1 cellular context compared by ENCODE assay signal in genomic region chr13:72545030-72545719, GRCh38.
A peak's percentile ranks its signal among the peaks of the same experiment; 100 is the strongest.
TF ChIP-seq lines count a peak whose summit lies in the region.

No MANE protein-coding gene starts in this region.

TF ChIP-seq in HepG2, 621 proteins besides CTCF, POLR2A, EP300 and RAD21 (continued from another document and continues in another):
- TF ChIP-seq ZBTB40 (IDR thresholded peaks at IDR 0.05) (no peak), ZBTB40 (CRISPR knock-in tag; IDR thresholded peaks at IDR 0.05) (no peak; the same call in 1 of the 2 replicates), E2F5 (CRISPR knock-in tag; conservative IDR thresholded peaks at IDR 0.05) (no peak), KLF6 (CRISPR knock-in tag; IDR thresholded peaks at IDR 0.05) (no peak), ZNF232 (CRISPR knock-in tag; IDR thresholded peaks at IDR 0.05; ENCODE audit: borderline replicate concordance) (peak; percentile 56; the same call in 1 of the 2 replicates), CREM (IDR thresholded peaks at IDR 0.05) (peak; percentile 84), CREM (CRISPR knock-in tag; IDR thresholded peaks at IDR 0.05) (no peak), ZNF160 (CRISPR knock-in tag; IDR thresholded peaks at IDR 0.05) (no peak), GFI1 (CRISPR knock-in tag; IDR thresholded peaks at IDR 0.05; ENCODE audit: borderline replicate concordance) (peak; percentile 76), ZNF501 (CRISPR knock-in tag; IDR thresholded peaks at IDR 0.05) (no peak), ZNF782 (CRISPR knock-in tag; IDR thresholded peaks at IDR 0.05; ENCODE audit: borderline replicate concordance) (no peak), FOXM1 (CRISPR knock-in tag; IDR thresholded peaks at IDR 0.05) (no peak), ZNF737 (CRISPR knock-in tag; IDR thresholded peaks at IDR 0.05; ENCODE audit: borderline replicate concordance) (no peak), HMGA1 (CRISPR knock-in tag; conservative IDR thresholded peaks at IDR 0.05) (no peak), ZFP62 (CRISPR knock-in tag; IDR thresholded peaks at IDR 0.05) (no peak), ZNF253 (CRISPR knock-in tag; IDR thresholded peaks at IDR 0.05; ENCODE audit: borderline replicate concordance) (no peak), NCOR1 (IDR thresholded peaks at IDR 0.05; ENCODE audit: borderline replicate concordance, low read length) (peak; percentile 90), FOXK1 (CRISPR knock-in tag; IDR thresholded peaks at IDR 0.05; ENCODE audit: borderline replicate concordance, low read depth) (peak; percentile 76; the same call in 1 of the 2 replicates), TOPORS (CRISPR knock-in tag; IDR thresholded peaks at IDR 0.05) (no peak), ZSCAN20 (CRISPR knock-in tag; IDR thresholded peaks at IDR 0.05; ENCODE audit: borderline replicate concordance) (no peak), ISL2 (CRISPR knock-in tag; IDR thresholded peaks at IDR 0.05) (peak; percentile 92), NFE2L2 (IDR thresholded peaks at IDR 0.05; ENCODE audit: low read length) (no peak), HMG20B (CRISPR knock-in tag; conservative IDR thresholded peaks at IDR 0.05) (no peak; the same call in 1 of the 2 replicates), ZBTB4 (CRISPR knock-in tag; IDR thresholded peaks at IDR 0.05; ENCODE audit: borderline replicate concordance) (no peak), ZNF549 (CRISPR knock-in tag; IDR thresholded peaks at IDR 0.05) (no peak), ZNF10 (CRISPR knock-in tag; IDR thresholded peaks at IDR 0.05; ENCODE audit: borderline replicate concordance, low read depth) (no peak), FOXA1 (IDR thresholded peaks at IDR 0.05) (peak; percentile 30; the same call in 1 of the 2 replicates), FOXA1 (CRISPR knock-in tag; IDR thresholded peaks at IDR 0.05) (peak; percentile 87), KDM5B (CRISPR knock-in tag; IDR thresholded peaks at IDR 0.05; ENCODE audit: borderline replicate concordance) (no peak), CENPX (CRISPR knock-in tag; IDR thresholded peaks at IDR 0.05) (no peak)
- TF ChIP-seq, protein P1, sequence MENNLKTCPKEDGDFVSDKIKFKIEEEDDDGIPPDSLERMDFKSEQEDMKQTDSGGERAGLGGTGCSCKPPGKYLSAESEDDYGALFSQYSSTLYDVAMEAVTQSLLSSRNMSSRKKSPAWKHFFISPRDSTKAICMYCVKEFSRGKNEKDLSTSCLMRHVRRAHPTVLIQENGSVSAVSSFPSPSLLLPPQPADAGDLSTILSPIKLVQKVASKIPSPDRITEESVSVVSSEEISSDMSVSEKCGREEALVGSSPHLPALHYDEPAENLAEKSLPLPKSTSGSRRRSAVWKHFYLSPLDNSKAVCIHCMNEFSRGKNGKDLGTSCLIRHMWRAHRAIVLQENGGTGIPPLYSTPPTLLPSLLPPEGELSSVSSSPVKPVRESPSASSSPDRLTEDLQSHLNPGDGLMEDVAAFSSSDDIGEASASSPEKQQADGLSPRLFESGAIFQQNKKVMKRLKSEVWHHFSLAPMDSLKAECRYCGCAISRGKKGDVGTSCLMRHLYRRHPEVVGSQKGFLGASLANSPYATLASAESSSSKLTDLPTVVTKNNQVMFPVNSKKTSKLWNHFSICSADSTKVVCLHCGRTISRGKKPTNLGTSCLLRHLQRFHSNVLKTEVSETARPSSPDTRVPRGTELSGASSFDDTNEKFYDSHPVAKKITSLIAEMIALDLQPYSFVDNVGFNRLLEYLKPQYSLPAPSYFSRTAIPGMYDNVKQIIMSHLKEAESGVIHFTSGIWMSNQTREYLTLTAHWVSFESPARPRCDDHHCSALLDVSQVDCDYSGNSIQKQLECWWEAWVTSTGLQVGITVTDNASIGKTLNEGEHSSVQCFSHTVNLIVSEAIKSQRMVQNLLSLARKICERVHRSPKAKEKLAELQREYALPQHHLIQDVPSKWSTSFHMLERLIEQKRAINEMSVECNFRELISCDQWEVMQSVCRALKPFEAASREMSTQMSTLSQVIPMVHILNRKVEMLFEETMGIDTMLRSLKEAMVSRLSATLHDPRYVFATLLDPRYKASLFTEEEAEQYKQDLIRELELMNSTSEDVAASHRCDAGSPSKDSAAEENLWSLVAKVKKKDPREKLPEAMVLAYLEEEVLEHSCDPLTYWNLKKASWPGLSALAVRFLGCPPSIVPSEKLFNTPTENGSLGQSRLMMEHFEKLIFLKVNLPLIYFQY (CRISPR knock-in tag; IDR thresholded peaks at IDR 0.05; ENCODE audit: borderline replicate concordance), result no peak
- TF ChIP-seq, protein P2, sequence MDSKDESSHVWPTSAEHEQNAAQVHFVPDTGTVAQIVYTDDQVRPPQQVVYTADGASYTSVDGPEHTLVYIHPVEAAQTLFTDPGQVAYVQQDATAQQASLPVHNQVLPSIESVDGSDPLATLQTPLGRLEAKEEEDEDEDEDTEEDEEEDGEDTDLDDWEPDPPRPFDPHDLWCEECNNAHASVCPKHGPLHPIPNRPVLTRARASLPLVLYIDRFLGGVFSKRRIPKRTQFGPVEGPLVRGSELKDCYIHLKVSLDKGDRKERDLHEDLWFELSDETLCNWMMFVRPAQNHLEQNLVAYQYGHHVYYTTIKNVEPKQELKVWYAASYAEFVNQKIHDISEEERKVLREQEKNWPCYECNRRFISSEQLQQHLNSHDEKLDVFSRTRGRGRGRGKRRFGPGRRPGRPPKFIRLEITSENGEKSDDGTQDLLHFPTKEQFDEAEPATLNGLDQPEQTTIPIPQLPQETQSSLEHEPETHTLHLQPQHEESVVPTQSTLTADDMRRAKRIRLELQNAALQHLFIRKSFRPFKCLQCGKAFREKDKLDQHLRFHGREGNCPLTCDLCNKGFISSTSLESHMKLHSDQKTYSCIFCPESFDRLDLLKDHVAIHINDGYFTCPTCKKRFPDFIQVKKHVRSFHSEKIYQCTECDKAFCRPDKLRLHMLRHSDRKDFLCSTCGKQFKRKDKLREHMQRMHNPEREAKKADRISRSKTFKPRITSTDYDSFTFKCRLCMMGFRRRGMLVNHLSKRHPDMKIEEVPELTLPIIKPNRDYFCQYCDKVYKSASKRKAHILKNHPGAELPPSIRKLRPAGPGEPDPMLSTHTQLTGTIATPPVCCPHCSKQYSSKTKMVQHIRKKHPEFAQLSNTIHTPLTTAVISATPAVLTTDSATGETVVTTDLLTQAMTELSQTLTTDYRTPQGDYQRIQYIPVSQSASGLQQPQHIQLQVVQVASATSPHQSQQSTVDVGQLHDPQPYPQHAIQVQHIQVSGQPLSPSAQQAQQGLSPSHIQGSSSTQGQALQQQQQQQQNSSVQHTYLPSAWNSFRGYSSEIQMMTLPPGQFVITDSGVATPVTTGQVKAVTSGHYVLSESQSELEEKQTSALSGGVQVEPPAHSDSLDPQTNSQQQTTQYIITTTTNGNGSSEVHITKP (CRISPR knock-in tag; IDR thresholded peaks at IDR 0.05; ENCODE audit: low read depth), result no peak
- TF ChIP-seq, protein P3, sequence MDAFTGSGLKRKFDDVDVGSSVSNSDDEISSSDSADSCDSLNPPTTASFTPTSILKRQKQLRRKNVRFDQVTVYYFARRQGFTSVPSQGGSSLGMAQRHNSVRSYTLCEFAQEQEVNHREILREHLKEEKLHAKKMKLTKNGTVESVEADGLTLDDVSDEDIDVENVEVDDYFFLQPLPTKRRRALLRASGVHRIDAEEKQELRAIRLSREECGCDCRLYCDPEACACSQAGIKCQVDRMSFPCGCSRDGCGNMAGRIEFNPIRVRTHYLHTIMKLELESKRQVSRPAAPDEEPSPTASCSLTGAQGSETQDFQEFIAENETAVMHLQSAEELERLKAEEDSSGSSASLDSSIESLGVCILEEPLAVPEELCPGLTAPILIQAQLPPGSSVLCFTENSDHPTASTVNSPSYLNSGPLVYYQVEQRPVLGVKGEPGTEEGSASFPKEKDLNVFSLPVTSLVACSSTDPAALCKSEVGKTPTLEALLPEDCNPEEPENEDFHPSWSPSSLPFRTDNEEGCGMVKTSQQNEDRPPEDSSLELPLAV (CRISPR knock-in tag; conservative IDR thresholded peaks at IDR 0.05; ENCODE audit: low read depth), result no peak
- TF ChIP-seq, protein P4, sequence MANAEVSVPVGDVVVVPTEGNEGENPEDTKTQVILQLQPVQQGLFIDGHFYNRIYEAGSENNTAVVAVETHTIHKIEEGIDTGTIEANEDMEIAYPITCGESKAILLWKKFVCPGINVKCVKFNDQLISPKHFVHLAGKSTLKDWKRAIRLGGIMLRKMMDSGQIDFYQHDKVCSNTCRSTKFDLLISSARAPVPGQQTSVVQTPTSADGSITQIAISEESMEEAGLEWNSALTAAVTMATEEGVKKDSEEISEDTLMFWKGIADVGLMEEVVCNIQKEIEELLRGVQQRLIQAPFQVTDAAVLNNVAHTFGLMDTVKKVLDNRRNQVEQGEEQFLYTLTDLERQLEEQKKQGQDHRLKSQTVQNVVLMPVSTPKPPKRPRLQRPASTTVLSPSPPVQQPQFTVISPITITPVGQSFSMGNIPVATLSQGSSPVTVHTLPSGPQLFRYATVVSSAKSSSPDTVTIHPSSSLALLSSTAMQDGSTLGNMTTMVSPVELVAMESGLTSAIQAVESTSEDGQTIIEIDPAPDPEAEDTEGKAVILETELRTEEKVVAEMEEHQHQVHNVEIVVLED (CRISPR knock-in tag; IDR thresholded peaks at IDR 0.05; ENCODE audit: borderline replicate concordance), result peak; percentile 13; the same call in 1 of the 2 replicates
